In the genomic region with DNA sequence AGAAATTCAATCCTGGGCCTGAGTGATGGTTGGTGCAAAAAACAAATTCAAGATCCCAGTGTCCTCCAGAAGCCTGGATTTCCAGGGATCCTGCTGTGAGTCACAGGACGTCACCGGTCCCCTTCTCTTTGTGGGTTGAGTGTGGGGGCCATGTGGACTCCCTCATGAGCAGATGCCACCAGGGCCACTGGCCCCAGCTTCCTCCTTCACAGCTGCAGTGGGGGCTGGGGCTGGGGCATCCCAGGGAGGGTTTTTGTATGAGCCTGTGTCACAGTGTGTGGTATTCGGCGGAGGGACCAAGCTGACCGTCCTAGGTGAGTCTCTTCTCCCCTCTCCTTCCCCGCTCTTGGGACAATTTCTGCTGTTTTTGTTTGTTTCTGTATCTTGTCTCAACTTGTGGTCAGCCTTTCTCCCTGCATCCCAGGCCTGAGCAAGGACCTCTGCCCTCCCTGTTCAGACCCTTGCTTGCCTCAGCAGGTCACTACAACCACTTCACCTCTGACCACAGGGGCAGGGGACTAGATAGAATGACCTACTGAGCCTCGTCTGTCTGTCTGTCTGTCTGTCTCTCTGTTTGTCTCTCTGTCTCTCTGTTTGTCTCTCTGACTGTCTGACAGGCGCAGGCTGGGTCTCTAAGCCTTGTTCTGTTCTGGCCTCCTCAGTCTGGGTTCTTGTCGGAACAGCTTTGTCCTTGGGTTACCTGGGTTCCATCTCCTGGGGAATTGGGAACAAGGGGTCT, we compare ENCODE assay signal across 7 cellular contexts. TPM values are rescaled to one million over a fixed set of nuclear protein-coding genes. Genes with fewer than 3 reads are reported as not detected.
"Had no signal": no experiment of that assay in that cellular context is flagged by ENCODE, and none has a peak within 500 bp of the region (broad histone marks: within the 10 kb centered on the region; RNA-seq: fewer than 3 reads in every experiment).

No MANE protein-coding gene starts in this region.

RNA-seq across cellular contexts. Expression of a gene that starts 11.9 kb away (rescaled TPM):
- total RNA-seq: fibroblast of villous mesenchyme, lung microvascular endothelial cell, occipital lobe, prostate gland, renal cortical epithelial cell, skeletal muscle tissue, temporal lobe had no signal
